In genomic region chrX:46978341-46979291, GRCh38 we compare ENCODE assay signal across 8 cellular contexts.
A peak's percentile ranks its signal among the peaks of the same experiment; 100 is the strongest.
DNase-seq lines count a peak whose midpoint lies in the region; ATAC-seq and TF ChIP-seq lines count a peak whose summit lies in the region.

No MANE protein-coding gene starts in this region.

- DNase-seq in CD4-positive, CD25-positive, alpha-beta regulatory T cell, result peak; percentile 32 to 83 (median 52)
- DNase-seq in NCI-H2107 treated with DMSO at 0.1 percent for 48 hours (lab: John Stamatoyannopoulos, UW; ENCODE audit: unreplicated experiment) (peak; percentile 46), breast epithelium (ENCODE audit: low spot score in 2 of 2) (peak; percentile 40 to 57), left colon (peak; percentile 56 to 90)
- peak; percentile 23 to 49 (median 47) for DNase-seq in stimulated activated CD4-positive, alpha-beta T cell treated with anti-CD3 and anti-CD28 coated beads, TNF-alpha, amount 100 ng/mL, for 4 hours (ENCODE audit: low read depth in 3 of 3)

- peak overlapping the region in 1 of 3 donors; percentile 14 for H3K27ac Mint-ChIP-seq in CD4-positive, CD25-positive, alpha-beta regulatory T cell

- H3K27me3 Mint-ChIP-seq in CD4-positive, CD25-positive, alpha-beta regulatory T cell, result peaks cover 16% of the 10 kb centered on the region

- H3K36me3 ChIP-seq in CD4-positive, CD25-positive, alpha-beta regulatory T cell (ENCODE audit: control insufficient read depth, insufficient read depth, low read length), result no peaks in the 10 kb centered on the region
- no peaks in the 10 kb centered on the region for H3K36me3 ChIP-seq in breast epithelium

- no peak overlapping the region for H3K4me3 Mint-ChIP-seq in CD4-positive, CD25-positive, alpha-beta regulatory T cell

- peaks cover 0 to 1% (median 0%) of the 10 kb centered on the region in 7 donors for H3K9me3 Mint-ChIP-seq in CD4-positive, CD25-positive, alpha-beta regulatory T cell

- no peak for TF ChIP-seq POLR2A in breast epithelium (IDR thresholded peaks at IDR 0.05)

- peaks cover 2% of the 10 kb centered on the region for H3K27me3 ChIP-seq in CD4-positive, CD25-positive, alpha-beta regulatory T cell (ENCODE audit: control insufficient read depth, insufficient read depth, low read length)
- H3K27me3 ChIP-seq in breast epithelium, result peaks cover 0 to 7% of the 10 kb centered on the region in 2 donors

- no peaks in the 10 kb centered on the region for H3K36me3 Mint-ChIP-seq in CD4-positive, CD25-positive, alpha-beta regulatory T cell

- peaks cover 0 to 4% (median 0%) of the 10 kb centered on the region in 4 donors for H3K4me1 Mint-ChIP-seq in CD4-positive, CD25-positive, alpha-beta regulatory T cell

- H3K4me1 ChIP-seq in CD4-positive, CD25-positive, alpha-beta regulatory T cell (ENCODE audit: control insufficient read depth, insufficient read depth, low read length, poor library complexity, severe bottlenecking), result no peaks in the 10 kb centered on the region
- no peaks in the 10 kb centered on the region for H3K4me1 ChIP-seq in breast epithelium

- H3K27ac ChIP-seq in CD4-positive, CD25-positive, alpha-beta regulatory T cell (ENCODE audit: insufficient read depth, low read length, poor library complexity, severe bottlenecking), result no peak overlapping the region
- no peak overlapping the region for H3K27ac ChIP-seq in VCaP
- H3K27ac ChIP-seq in breast epithelium, result no peak overlapping the region

- intact Hi-C loops in breast epithelium (cut with DNase I; ENCODE audit: low total_unique reads) (no loop called here), left colon (cut with DNase I, micrococcal nuclease) (no loop called here)

- no peak overlapping the region for H3K4me3 ChIP-seq in CD4-positive, CD25-positive, alpha-beta regulatory T cell (ENCODE audit: low read depth, low read length)
- H3K4me3 ChIP-seq in breast epithelium, result no peak overlapping the region

- no peaks in the 10 kb centered on the region for H3K9me3 ChIP-seq in CD4-positive, CD25-positive, alpha-beta regulatory T cell (ENCODE audit: control insufficient read depth in 2 of 2, low read length in 2 of 2)
- peaks cover 0 to 4% of the 10 kb centered on the region in 2 donors for H3K9me3 ChIP-seq in breast epithelium

- peak; percentile 69 for TF ChIP-seq CTCF in VCaP (conservative IDR thresholded peaks at IDR 0.05)
- peak in 2 of 3 donors; percentile 25 to 40 for TF ChIP-seq CTCF in breast epithelium (IDR thresholded peaks at IDR 0.05)

- ATAC-seq in CD4-positive, CD25-positive, alpha-beta regulatory T cell (ENCODE audit: low read depth in 2 of 2), result peak in 1 of 2 donors; percentile 25
- ATAC-seq in GM21825 (IDR thresholded peaks at IDR 0.05; ENCODE audit: unreplicated experiment), result peak; percentile 65
- ATAC-seq in left colon, result peak; percentile 79
- ATAC-seq in GM18873 (IDR thresholded peaks at IDR 0.05; ENCODE audit: low FRiP score, unreplicated experiment), result no peak
